In genomic region chr6:169589293-169589692, GRCh38 we compare ENCODE assay signal across 8 cellular contexts.
DNase-seq lines count a peak whose midpoint lies in the region; ATAC-seq, FAIRE-seq and TF ChIP-seq lines count a peak whose summit lies in the region.

No MANE protein-coding gene starts in this region.

- H3K4me1 Mint-ChIP-seq in activated naive CD4-positive, alpha-beta T cell treated with anti-CD3 and anti-CD28 coated beads for 36 hours (ENCODE audit: low read depth), result peaks cover 16% of the 10 kb centered on the region

- no peaks in the 10 kb centered on the region for H3K4me1 ChIP-seq in left lung

- DNase-seq in activated naive CD4-positive, alpha-beta T cell treated with anti-CD3 and anti-CD28 coated beads for 36 hours, result peak; percentile 58
- no peak for DNase-seq in activated naive CD4-positive, alpha-beta T cell (lab: John Stamatoyannopoulos, UW)
- DNase-seq in RCC 7860 (ENCODE audit: low spot score) (peak; percentile 19), left lung (no peak), midbrain (lab: John Stamatoyannopoulos, UW) (no peak), NCI-H1694 treated with DMSO at 0.1 percent for 48 hours (lab: John Stamatoyannopoulos, UW) (no peak), superior temporal gyrus (ENCODE audit: extremely low spot score) (no peak)

- H3K9me3 ChIP-seq in left lung, result no peaks in the 10 kb centered on the region

- peaks cover 10% of the 10 kb centered on the region for H3K36me3 Mint-ChIP-seq in activated naive CD4-positive, alpha-beta T cell treated with anti-CD3 and anti-CD28 coated beads for 36 hours (ENCODE audit: low read depth)

- no peak overlapping the region for H3K27ac Mint-ChIP-seq in activated naive CD4-positive, alpha-beta T cell treated with anti-CD3 and anti-CD28 coated beads for 36 hours

- peak overlapping the region in 1 of 2 donors; percentile 5 for H3K27ac ChIP-seq in left lung

- no peak overlapping the region for H3K4me3 Mint-ChIP-seq in activated naive CD4-positive, alpha-beta T cell treated with anti-CD3 and anti-CD28 coated beads for 36 hours

- no peaks in the 10 kb centered on the region for H3K27me3 ChIP-seq in left lung

- H3K36me3 ChIP-seq in left lung, result no peaks in the 10 kb centered on the region

- peak; percentile 76 for ATAC-seq in HG03064 (IDR thresholded peaks at IDR 0.05; ENCODE audit: low read depth, unreplicated experiment)
- ATAC-seq in left lung, result peak; percentile 47

- H3K9me3 Mint-ChIP-seq in activated naive CD4-positive, alpha-beta T cell treated with anti-CD3 and anti-CD28 coated beads for 36 hours, result no peaks in the 10 kb centered on the region

- CTCF ChIA-PET in activated naive CD4-positive, alpha-beta T cell treated with anti-CD3 and anti-CD28 coated beads for 36 hours (lab: Charles Lee), result no interaction called here

- H3K27me3 Mint-ChIP-seq in activated naive CD4-positive, alpha-beta T cell treated with anti-CD3 and anti-CD28 coated beads for 36 hours (ENCODE audit: low read depth), result no peaks in the 10 kb centered on the region

- TF ChIP-seq CTCF in left lung (IDR thresholded peaks at IDR 0.05), result no peak

- FAIRE-seq in RCC 7860 (lab: Jason Lieb, UNC), result no peak

- H3K4me3 ChIP-seq in left lung, result no peak overlapping the region

- intact Hi-C loops in activated naive CD4-positive, alpha-beta T cell treated with anti-CD3 and anti-CD28 coated beads for 36 hours (cut with micrococcal nuclease), result loop anchor here (1.0 kb wide), 1 partner anchor 33 kb away; no protein-coding TSS in a partner anchor
- intact Hi-C loops in left lung (cut with DNase I), result no loop called here

Comparison
In these comparisons a context has a peak if more than half of its experiments do, and no peak if none do; other contexts are left out.
1. DNase-seq: peak in activated naive CD4-positive, alpha-beta T cell treated with anti-CD3 and anti-CD28 coated beads for 36 hours (single experiment) and RCC 7860 (single experiment); none in activated naive CD4-positive, alpha-beta T cell (0 of 4), left lung (0 of 2), midbrain (single experiment), NCI-H1694 treated with DMSO at 0.1 percent for 48 hours (single experiment) and superior temporal gyrus (single experiment).